8 cellular contexts compared by ENCODE assay signal in the genomic region with DNA sequence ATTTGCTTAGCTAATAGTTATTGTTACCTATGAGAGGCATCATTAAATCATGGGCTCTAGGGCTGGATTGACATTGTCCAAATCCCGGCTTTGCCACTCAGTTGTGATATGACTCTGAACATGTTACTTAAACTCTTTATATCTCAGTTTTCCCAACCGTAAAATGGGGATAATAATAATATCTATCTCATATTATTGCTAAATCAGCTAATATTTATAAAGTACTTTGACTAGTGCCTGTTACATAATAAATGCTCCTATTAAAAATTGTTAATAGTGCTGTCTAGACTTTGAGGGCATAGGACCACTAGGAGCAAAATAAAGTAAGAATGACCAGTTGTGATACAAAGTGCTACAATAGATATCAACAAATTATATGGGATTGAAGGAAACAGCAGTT.
"Had no signal": no experiment of that assay in that cellular context is flagged by ENCODE, and none has a peak within 500 bp of the region (broad histone marks: within the 10 kb centered on the region; RNA-seq: fewer than 3 reads in every experiment).

No MANE protein-coding gene starts in this region.

- H3K4me3 Mint-ChIP-seq: IgD-negative memory B cell had no signal

- H3K27ac Mint-ChIP-seq: IgD-negative memory B cell had no signal

- DNase-seq: Karpas-422, Kasumi-1, KBM-7, KG1 had no signal

- H3K9ac ChIP-seq: KMS-11 had no signal

- H3K27me3 Mint-ChIP-seq: IgD-negative memory B cell had no signal

- H3K4me2 ChIP-seq: KMS-11 had no signal

- H3K4me1 Mint-ChIP-seq: IgD-negative memory B cell had no signal

- H3K27ac ChIP-seq: HL-60, KMS-11 had no signal

- H3K36me3 Mint-ChIP-seq: IgD-negative memory B cell had no signal

- FAIRE-seq: HTR-8/SVneo had no signal
